31 cellular contexts compared by ENCODE assay signal in genomic region chr1:182567629-182568028, GRCh38. TPM values are rescaled to one million over a fixed set of nuclear protein-coding genes. Genes with fewer than 3 reads are reported as not detected.
"Had no signal": no experiment of that assay in that cellular context is flagged by ENCODE, and none has a peak within 500 bp of the region (broad histone marks: within the 10 kb centered on the region; RNA-seq: fewer than 3 reads in every experiment).

No MANE protein-coding gene starts in this region.

- H3K36me3 ChIP-seq: pancreas, prostate gland, suprapubic skin, thoracic aorta, upper lobe of right lung had no signal

- H3K9me3 ChIP-seq: left lung, lower lobe of right lung, pancreas, prostate gland, stomach, suprapubic skin, thoracic aorta, upper lobe of right lung had no signal

- H3K4me1 ChIP-seq: left lung, lower lobe of right lung, pancreas, prostate gland, stomach, suprapubic skin, tibial artery, upper lobe of right lung had no signal

- FAIRE-seq: islet of Langerhans, urothelium cell line had no signal

- H3K4me3 ChIP-seq: left lung, lower lobe of right lung, pancreas, prostate gland, skin epidermis, stomach, suprapubic skin, thoracic aorta, tibial artery, upper lobe of right lung had no signal

- DNase-seq: hypothalamus; immature natural killer cell; kidney; left colon; left lung; lower lobe of right lung; mammary epithelial cell; mesenchymal stem cell; naive thymus-derived CD8-positive, alpha-beta T cell; nucleus accumbens; pancreas; posterior cingulate gyrus; retina; right cardiac atrium; stimulated activated CD4-positive, alpha-beta T cell treated with anti-CD3 and anti-CD28 coated beads, Interleukin-12 subunit alpha, Interleukin-12 subunit beta, amount 100 ng/mL, for 4 hours; stimulated activated CD4-positive, alpha-beta T cell treated with anti-CD3 and anti-CD28 coated beads, Interleukin-15, amount 100 ng/mL, for 24 hours; stimulated activated CD4-positive, alpha-beta T cell treated with anti-CD3 and anti-CD28 coated beads, Interleukin-2, amount 100 ng/mL, for 24 hours; stimulated activated CD4-positive, alpha-beta T cell treated with anti-CD3 and anti-CD28 coated beads, Interleukin-4, amount 100 ng/mL, for 1 hour; stimulated activated naive B cell treated with anti-CD40 and anti-IgM and Interleukin-4, amounts not matched to agents 10 μg/mL and 1 μg/mL and 100 μg/mL, for 72 hours; stimulated activated naive CD8-positive, alpha-beta T cell treated with anti-CD3 and anti-CD28 coated beads, Interleukin-15, Interleukin-2, amounts not matched to agents 100 U/mL and 50 U/mL, for 24 hours; stomach; tibial artery; trophoblast cell; upper lobe of right lung had no signal

- H3K27ac ChIP-seq: left lung, lower lobe of right lung, pancreas, prostate gland, skin epidermis, stomach, suprapubic skin, thoracic aorta, tibial artery, upper lobe of right lung had no signal

- ATAC-seq: left colon; left lung; lower lobe of right lung; naive thymus-derived CD8-positive, alpha-beta T cell; pancreas; right cardiac atrium; sciatic nerve; stimulated activated naive B cell treated with anti-CD40 and anti-IgM and Interleukin-4, amounts not matched to agents 10 μg/mL and 1 μg/mL and 100 μg/mL, for 72 hours; stimulated activated naive CD8-positive, alpha-beta T cell treated with anti-CD3 and anti-CD28 coated beads, Interleukin-15, Interleukin-2, amounts not matched to agents 100 U/mL and 50 U/mL, for 24 hours; upper lobe of right lung had no signal

- H3K27me3 ChIP-seq: left lung, pancreas, stomach, suprapubic skin, tibial artery, upper lobe of right lung had no signal

RNA-seq across cellular contexts. Expression of gene RGS16, which starts 36.6 kb away (rescaled TPM):
- polyA plus RNA-seq: naive thymus-derived CD8-positive, alpha-beta T cell had no signal
